1 cellular context compared by ENCODE assay signal in the genomic region with DNA sequence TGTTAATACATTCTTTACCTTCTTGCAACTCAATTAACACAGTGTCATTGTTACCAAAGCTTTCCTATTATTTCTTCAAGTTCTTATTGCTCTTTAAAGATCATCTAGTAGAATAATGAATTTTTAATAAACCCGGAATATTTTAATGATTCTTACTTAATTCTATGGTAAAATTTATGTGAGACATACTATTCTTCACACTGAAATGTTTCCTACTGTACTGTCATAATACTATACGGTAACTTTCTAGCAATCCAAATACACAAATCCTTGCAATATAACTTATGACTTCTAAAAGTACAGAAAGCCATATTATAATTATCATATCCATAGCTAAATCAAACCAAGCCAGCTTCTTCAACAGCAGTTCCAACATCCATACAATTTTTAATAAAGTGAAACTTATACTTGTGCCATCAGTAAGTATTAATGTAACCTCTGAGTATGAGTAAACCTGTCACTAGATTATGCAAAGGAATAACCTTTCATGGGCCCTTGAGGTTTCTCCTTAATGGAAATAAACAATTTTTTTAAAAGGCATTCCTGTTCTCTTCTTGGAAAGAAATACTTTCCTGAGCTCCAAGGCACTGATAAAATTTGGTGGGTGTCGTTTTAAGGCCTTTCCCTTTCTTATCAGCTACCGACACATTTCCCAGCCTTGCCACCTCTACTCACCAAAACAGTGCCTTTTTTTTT.
TF ChIP-seq lines count a peak whose summit lies in the region.

No MANE protein-coding gene starts in this region.

TF ChIP-seq in K562, 482 proteins besides CTCF, POLR2A, EP300 and RAD21 (continued from another document):
- TF ChIP-seq, protein P1, sequence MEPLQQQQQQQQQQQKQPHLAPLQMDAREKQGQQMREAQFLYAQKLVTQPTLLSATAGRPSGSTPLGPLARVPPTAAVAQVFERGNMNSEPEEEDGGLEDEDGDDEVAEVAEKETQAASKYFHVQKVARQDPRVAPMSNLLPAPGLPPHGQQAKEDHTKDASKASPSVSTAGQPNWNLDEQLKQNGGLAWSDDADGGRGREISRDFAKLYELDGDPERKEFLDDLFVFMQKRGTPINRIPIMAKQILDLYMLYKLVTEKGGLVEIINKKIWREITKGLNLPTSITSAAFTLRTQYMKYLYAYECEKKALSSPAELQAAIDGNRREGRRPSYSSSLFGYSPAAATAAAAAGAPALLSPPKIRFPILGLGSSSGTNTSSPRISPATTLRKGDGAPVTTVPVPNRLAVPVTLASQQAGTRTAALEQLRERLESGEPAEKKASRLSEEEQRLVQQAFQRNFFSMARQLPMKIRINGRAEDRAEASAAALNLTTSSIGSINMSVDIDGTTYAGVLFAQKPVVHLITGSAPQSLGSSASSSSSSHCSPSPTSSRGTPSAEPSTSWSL (CRISPR knock-in tag; IDR thresholded peaks at IDR 0.05; ENCODE audit: borderline replicate concordance), result no peak
- TF ChIP-seq LCOR (CRISPR knock-in tag; IDR thresholded peaks at IDR 0.05) (0 out of 2 replicates have a peak, but pooled peaks have one; percentile 6), ZNF583 (CRISPR knock-in tag; IDR thresholded peaks at IDR 0.05) (no peak), CEBPG (CRISPR knock-in tag; IDR thresholded peaks at IDR 0.05) (no peak), CEBPG (tag; conservative IDR thresholded peaks at IDR 0.05 in 1 of 2, IDR thresholded peaks at IDR 0.05 in 1 of 2) (0 out of 4 replicates have a peak, but pooled peaks of 1 of the 2 experiments have one; percentile 43), XRCC3 (IDR thresholded peaks at IDR 0.05) (0 out of 2 replicates have a peak, but pooled peaks have one; percentile 22), ZNF717 (CRISPR knock-in tag; IDR thresholded peaks at IDR 0.05) (no peak), MECOM (CRISPR knock-in tag; IDR thresholded peaks at IDR 0.05) (peak; percentile 53; the same call in 1 of the 2 replicates), ESRRA (IDR thresholded peaks at IDR 0.05; ENCODE audit: borderline replicate concordance, low read depth) (peak; percentile 92), CREBBP (IDR thresholded peaks at IDR 0.05; ENCODE audit: low read depth, low read length) (no peak), GABPA (tag; conservative IDR thresholded peaks at IDR 0.05; ENCODE audit: low read depth) (0 out of 2 replicates have a peak, but pooled peaks have one; percentile 5), ZNF197 (CRISPR knock-in tag; IDR thresholded peaks at IDR 0.05; ENCODE audit: low read depth) (peak; percentile 64; the same call in 1 of the 2 replicates), ETV1 (tag; conservative IDR thresholded peaks at IDR 0.05; ENCODE audit: low read depth) (no peak), TOE1 (IDR thresholded peaks at IDR 0.05; ENCODE audit: borderline replicate concordance) (no peak), TOE1 (CRISPR knock-in tag; IDR thresholded peaks at IDR 0.05; ENCODE audit: borderline replicate concordance, low read depth) (no peak), RNF2 (IDR thresholded peaks at IDR 0.05) (peak; percentile 70; the same call in 1 of the 2 replicates), ZNF785 (CRISPR knock-in tag; IDR thresholded peaks at IDR 0.05) (no peak), FIP1L1 (IDR thresholded peaks at IDR 0.05; ENCODE audit: low read depth, low read length, poor library complexity, severe bottlenecking) (no peak), RUNX1 (IDR thresholded peaks at IDR 0.05; ENCODE audit: low read depth) (no peak), KLF13 (tag; IDR thresholded peaks at IDR 0.05; ENCODE audit: borderline replicate concordance, low read depth) (no peak)
- TF ChIP-seq, protein P2, sequence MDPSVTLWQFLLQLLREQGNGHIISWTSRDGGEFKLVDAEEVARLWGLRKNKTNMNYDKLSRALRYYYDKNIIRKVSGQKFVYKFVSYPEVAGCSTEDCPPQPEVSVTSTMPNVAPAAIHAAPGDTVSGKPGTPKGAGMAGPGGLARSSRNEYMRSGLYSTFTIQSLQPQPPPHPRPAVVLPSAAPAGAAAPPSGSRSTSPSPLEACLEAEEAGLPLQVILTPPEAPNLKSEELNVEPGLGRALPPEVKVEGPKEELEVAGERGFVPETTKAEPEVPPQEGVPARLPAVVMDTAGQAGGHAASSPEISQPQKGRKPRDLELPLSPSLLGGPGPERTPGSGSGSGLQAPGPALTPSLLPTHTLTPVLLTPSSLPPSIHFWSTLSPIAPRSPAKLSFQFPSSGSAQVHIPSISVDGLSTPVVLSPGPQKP (CRISPR knock-in tag; IDR thresholded peaks at IDR 0.05), result no peak
- TF ChIP-seq, protein P3, sequence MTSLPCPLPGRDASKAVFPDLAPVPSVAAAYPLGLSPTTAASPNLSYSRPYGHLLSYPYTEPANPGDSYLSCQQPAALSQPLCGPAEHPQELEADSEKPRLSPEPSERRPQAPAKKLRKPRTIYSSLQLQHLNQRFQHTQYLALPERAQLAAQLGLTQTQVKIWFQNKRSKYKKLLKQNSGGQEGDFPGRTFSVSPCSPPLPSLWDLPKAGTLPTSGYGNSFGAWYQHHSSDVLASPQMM (CRISPR knock-in tag; IDR thresholded peaks at IDR 0.05), result no peak
- TF ChIP-seq, protein P4, sequence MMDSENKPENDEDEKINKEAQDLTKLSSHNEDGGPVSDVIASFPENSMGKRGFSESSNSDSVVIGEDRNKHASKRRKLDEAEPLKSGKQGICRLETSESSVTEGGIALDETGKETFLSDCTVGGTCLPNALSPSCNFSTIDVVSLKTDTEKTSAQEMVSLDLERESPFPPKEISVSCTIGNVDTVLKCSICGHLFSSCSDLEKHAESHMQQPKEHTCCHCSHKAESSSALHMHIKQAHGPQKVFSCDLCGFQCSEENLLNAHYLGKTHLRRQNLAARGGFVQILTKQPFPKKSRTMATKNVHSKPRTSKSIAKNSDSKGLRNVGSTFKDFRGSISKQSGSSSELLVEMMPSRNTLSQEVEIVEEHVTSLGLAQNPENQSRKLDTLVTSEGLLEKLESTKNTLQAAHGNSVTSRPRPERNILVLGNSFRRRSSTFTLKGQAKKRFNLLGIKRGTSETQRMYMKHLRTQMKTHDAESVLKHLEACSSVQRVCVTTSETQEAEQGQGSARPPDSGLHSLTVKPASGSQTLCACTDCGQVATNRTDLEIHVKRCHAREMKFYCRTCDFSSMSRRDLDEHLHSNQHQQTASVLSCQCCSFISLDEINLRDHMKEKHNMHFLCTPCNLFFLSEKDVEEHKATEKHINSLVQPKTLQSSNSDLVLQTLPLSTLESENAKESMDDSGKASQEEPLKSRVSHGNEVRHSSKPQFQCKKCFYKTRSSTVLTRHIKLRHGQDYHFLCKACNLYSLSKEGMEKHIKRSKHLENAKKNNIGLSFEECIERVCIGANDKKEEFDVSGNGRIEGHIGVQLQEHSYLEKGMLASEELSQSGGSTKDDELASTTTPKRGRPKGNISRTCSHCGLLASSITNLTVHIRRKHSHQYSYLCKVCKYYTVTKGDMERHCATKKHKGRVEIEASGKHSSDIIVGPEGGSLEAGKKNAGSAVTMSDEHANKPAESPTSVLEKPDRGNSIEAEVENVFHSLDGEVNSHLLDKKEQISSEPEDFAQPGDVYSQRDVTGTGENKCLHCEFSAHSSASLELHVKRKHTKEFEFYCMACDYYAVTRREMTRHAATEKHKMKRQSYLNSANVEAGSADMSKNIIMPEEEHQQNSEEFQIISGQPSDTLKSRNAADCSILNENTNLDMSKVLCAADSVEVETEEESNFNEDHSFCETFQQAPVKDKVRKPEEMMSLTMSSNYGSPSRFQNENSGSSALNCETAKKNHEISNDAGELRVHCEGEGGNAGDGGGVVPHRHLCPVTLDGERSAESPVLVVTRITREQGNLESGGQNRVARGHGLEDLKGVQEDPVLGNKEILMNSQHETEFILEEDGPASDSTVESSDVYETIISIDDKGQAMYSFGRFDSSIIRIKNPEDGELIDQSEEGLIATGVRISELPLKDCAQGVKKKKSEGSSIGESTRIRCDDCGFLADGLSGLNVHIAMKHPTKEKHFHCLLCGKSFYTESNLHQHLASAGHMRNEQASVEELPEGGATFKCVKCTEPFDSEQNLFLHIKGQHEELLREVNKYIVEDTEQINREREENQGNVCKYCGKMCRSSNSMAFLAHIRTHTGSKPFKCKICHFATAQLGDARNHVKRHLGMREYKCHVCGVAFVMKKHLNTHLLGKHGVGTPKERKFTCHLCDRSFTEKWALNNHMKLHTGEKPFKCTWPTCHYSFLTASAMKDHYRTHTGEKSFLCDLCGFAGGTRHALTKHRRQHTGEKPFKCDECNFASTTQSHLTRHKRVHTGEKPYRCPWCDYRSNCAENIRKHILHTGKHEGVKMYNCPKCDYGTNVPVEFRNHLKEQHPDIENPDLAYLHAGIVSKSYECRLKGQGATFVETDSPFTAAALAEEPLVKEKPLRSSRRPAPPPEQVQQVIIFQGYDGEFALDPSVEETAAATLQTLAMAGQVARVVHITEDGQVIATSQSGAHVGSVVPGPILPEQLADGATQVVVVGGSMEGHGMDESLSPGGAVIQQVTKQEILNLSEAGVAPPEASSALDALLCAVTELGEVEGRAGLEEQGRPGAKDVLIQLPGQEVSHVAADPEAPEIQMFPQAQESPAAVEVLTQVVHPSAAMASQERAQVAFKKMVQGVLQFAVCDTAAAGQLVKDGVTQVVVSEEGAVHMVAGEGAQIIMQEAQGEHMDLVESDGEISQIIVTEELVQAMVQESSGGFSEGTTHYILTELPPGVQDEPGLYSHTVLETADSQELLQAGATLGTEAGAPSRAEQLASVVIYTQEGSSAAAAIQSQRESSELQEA (IDR thresholded peaks at IDR 0.05; ENCODE audit: low read depth), result no peak
- TF ChIP-seq, protein P5, sequence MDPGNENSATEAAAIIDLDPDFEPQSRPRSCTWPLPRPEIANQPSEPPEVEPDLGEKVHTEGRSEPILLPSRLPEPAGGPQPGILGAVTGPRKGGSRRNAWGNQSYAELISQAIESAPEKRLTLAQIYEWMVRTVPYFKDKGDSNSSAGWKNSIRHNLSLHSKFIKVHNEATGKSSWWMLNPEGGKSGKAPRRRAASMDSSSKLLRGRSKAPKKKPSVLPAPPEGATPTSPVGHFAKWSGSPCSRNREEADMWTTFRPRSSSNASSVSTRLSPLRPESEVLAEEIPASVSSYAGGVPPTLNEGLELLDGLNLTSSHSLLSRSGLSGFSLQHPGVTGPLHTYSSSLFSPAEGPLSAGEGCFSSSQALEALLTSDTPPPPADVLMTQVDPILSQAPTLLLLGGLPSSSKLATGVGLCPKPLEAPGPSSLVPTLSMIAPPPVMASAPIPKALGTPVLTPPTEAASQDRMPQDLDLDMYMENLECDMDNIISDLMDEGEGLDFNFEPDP (CRISPR knock-in tag; IDR thresholded peaks at IDR 0.05), result no peak
- TF ChIP-seq, protein P6, sequence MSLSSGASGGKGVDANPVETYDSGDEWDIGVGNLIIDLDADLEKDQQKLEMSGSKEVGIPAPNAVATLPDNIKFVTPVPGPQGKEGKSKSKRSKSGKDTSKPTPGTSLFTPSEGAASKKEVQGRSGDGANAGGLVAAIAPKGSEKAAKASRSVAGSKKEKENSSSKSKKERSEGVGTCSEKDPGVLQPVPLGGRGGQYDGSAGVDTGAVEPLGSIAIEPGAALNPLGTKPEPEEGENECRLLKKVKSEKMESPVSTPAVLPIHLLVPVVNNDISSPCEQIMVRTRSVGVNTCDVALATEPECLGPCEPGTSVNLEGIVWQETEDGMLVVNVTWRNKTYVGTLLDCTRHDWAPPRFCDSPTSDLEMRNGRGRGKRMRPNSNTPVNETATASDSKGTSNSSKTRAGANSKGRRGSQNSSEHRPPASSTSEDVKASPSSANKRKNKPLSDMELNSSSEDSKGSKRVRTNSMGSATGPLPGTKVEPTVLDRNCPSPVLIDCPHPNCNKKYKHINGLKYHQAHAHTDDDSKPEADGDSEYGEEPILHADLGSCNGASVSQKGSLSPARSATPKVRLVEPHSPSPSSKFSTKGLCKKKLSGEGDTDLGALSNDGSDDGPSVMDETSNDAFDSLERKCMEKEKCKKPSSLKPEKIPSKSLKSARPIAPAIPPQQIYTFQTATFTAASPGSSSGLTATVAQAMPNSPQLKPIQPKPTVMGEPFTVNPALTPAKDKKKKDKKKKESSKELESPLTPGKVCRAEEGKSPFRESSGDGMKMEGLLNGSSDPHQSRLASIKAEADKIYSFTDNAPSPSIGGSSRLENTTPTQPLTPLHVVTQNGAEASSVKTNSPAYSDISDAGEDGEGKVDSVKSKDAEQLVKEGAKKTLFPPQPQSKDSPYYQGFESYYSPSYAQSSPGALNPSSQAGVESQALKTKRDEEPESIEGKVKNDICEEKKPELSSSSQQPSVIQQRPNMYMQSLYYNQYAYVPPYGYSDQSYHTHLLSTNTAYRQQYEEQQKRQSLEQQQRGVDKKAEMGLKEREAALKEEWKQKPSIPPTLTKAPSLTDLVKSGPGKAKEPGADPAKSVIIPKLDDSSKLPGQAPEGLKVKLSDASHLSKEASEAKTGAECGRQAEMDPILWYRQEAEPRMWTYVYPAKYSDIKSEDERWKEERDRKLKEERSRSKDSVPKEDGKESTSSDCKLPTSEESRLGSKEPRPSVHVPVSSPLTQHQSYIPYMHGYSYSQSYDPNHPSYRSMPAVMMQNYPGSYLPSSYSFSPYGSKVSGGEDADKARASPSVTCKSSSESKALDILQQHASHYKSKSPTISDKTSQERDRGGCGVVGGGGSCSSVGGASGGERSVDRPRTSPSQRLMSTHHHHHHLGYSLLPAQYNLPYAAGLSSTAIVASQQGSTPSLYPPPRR (CRISPR knock-in tag; IDR thresholded peaks at IDR 0.05; ENCODE audit: borderline replicate concordance), result no peak
- TF ChIP-seq, protein P7, sequence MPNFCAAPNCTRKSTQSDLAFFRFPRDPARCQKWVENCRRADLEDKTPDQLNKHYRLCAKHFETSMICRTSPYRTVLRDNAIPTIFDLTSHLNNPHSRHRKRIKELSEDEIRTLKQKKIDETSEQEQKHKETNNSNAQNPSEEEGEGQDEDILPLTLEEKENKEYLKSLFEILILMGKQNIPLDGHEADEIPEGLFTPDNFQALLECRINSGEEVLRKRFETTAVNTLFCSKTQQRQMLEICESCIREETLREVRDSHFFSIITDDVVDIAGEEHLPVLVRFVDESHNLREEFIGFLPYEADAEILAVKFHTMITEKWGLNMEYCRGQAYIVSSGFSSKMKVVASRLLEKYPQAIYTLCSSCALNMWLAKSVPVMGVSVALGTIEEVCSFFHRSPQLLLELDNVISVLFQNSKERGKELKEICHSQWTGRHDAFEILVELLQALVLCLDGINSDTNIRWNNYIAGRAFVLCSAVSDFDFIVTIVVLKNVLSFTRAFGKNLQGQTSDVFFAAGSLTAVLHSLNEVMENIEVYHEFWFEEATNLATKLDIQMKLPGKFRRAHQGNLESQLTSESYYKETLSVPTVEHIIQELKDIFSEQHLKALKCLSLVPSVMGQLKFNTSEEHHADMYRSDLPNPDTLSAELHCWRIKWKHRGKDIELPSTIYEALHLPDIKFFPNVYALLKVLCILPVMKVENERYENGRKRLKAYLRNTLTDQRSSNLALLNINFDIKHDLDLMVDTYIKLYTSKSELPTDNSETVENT (CRISPR knock-in tag; IDR thresholded peaks at IDR 0.05), result no peak
- TF ChIP-seq, protein P8, sequence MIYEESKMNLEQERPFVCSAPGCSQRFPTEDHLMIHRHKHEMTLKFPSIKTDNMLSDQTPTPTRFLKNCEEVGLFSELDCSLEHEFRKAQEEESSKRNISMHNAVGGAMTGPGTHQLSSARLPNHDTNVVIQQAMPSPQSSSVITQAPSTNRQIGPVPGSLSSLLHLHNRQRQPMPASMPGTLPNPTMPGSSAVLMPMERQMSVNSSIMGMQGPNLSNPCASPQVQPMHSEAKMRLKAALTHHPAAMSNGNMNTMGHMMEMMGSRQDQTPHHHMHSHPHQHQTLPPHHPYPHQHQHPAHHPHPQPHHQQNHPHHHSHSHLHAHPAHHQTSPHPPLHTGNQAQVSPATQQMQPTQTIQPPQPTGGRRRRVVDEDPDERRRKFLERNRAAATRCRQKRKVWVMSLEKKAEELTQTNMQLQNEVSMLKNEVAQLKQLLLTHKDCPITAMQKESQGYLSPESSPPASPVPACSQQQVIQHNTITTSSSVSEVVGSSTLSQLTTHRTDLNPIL (CRISPR knock-in tag; IDR thresholded peaks at IDR 0.05), result no peak
